Comparison of ENCODE assay signal across 10 cellular contexts in genomic region chr3:72265250-72265649, GRCh38.
DNase-seq lines count a peak whose midpoint lies in the region; FAIRE-seq and TF ChIP-seq lines count a peak whose summit lies in the region.
"Had no signal": no experiment of that assay in that cellular context is flagged by ENCODE, and none has a peak within 500 bp of the region (broad histone marks: within the 10 kb centered on the region; RNA-seq: fewer than 3 reads in every experiment).

No MANE protein-coding gene starts in this region.

- 60 to 83% (median 70%) methylated on average over 4 of the region's 4 CpGs for WGBS in stomach, 5 donors

- TF ChIP-seq CTCF in D721Med (IDR thresholded peaks at IDR 0.05; ENCODE audit: insufficient read depth, missing control alignments) (peak; percentile 14), astrocyte of the cerebellum (IDR thresholded peaks at IDR 0.05; ENCODE audit: low read depth, low read length, missing control alignments) (peak; percentile 29), stomach (IDR thresholded peaks at IDR 0.05) (peak in 1 of 7 experiments; percentile 36)

- no peak for FAIRE-seq in D721Med (lab: Jason Lieb, UNC)

- in situ Hi-C loops in astrocyte of the cerebellum (cut with HindIII; ENCODE audit: low sequenced_read_pairs): no loop called here

- H3K27ac ChIP-seq in stomach: no peak overlapping the region

- POLR2A ChIA-PET in HEK293T (lab: Yijun Ruan, JAX): no interaction called here

- H3K4me3 ChIP-seq in astrocyte of the cerebellum (ENCODE audit: low read depth, low read length) (no peak overlapping the region), stomach (no peak overlapping the region)

- intact Hi-C loops in stomach (cut with DNase I; ENCODE audit: low total_unique reads): no loop called here

- no peaks in the 10 kb centered on the region for H3K27me3 ChIP-seq in stomach

- no peak for TF ChIP-seq POLR2A in stomach (IDR thresholded peaks at IDR 0.05)

- peaks cover 0 to 24% (median 17%) of the 10 kb centered on the region in 4 donors for H3K4me1 ChIP-seq in stomach

- no peak for TF ChIP-seq EP300 in stomach (IDR thresholded peaks at IDR 0.05)

- DNase-seq in D721Med (ENCODE audit: insufficient read length, low spot score) (no peak), HEK293T (ENCODE audit: extremely low spot score) (peak; percentile 15), astrocyte of the cerebellum (ENCODE audit: low read depth) (no peak), lung microvascular endothelial cell (ENCODE audit: low read depth in 2 of 2) (peak; percentile 20 to 42), stomach (no peak), cerebellar cortex (ENCODE audit: low spot score) (no peak), D341Med (ENCODE audit: low spot score) (no peak)
- no peak for DNase-seq in stimulated activated CD8-positive, alpha-beta memory T cell treated with anti-CD3 and anti-CD28 coated beads, Interleukin-4, amount 100 ng/mL, for 48 hours
- DNase-seq: activated CD4-positive, alpha-beta T cell treated with anti-CD3 and anti-CD28 coated beads for 4 hours; NCI-H774 had no signal

- CTCF ChIA-PET in HEK293T (lab: Yijun Ruan, JAX): interaction anchor here (0.6 to 0.8 kb wide), 2 partner anchors 335 to 374 kb away, joined by 3 to 4 read pairs; no protein-coding TSS in a partner anchor

- no peaks in the 10 kb centered on the region for H3K36me3 ChIP-seq in stomach

- H3K9me3 ChIP-seq in stomach: no peaks in the 10 kb centered on the region

TF ChIP-seq in HEK293T, 16 proteins besides CTCF, POLR2A, EP300 and RAD21:
- TF ChIP-seq HDGF (IDR thresholded peaks at IDR 0.05; ENCODE audit: borderline replicate concordance) (no peak), BHLHE40 (IDR thresholded peaks at IDR 0.05; ENCODE audit: borderline replicate concordance) (no peak)

Comparison
In these comparisons a context has a peak if more than half of its experiments do, and no peak if none do; other contexts are left out.
1. DNase-seq: peak in HEK293T (single experiment) and lung microvascular endothelial cell (2 of 2); none in D721Med (single experiment), astrocyte of the cerebellum (single experiment), stimulated activated CD8-positive, alpha-beta memory T cell treated with anti-CD3 and anti-CD28 coated beads, Interleukin-4, amount 100 ng/mL, for 48 hours (single experiment), stomach (single experiment), cerebellar cortex (single experiment) and D341Med (single experiment).